Comparison of ENCODE assay signal across 22 cellular contexts in the genomic region with DNA sequence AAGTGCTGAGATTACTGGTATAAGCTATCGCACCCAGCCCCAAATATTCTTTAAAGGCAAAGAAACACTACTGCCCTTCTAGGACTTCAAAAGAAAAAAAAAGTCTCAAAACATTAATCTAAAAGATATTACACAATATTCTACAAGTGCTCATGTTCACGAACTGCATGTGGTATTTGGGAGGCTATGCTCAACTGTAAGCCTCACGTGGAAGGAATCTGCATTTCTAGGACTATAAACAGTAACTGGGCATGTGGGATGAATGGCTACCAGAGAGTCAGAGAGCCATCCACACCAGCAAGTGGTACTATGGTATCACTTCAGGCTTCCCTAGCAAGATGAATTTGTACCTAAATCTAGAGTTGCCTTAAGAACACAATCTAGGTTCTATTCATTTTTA.
"Had no signal": no experiment of that assay in that cellular context is flagged by ENCODE, and none has a peak within 500 bp of the region (broad histone marks: within the 10 kb centered on the region; RNA-seq: fewer than 3 reads in every experiment).

No MANE protein-coding gene starts in this region.

- ATAC-seq: activated T-cell treated with anti-CD3 and anti-CD28 coated beads, Interleukin-2, amount 50 U/mL, for 72 hours; right cardiac atrium had no signal

- H3K4me1 ChIP-seq: SJSA1 had no signal

- DNase-seq: activated CD4-positive, alpha-beta T cell treated with anti-CD3 and anti-CD28 coated beads, Interleukin-2, amount 50 U/mL, for 1 hour; activated CD4-positive, CD25-positive, alpha-beta regulatory T cell; activated T-cell treated with anti-CD3 and anti-CD28 coated beads, Interleukin-2, amount 50 U/mL, for 72 hours; adrenal gland; foreskin fibroblast; glutamatergic neuron; kidney glomerular epithelial cell; mesendoderm; nephron progenitor cell; occipital lobe; right cardiac atrium; stimulated activated CD4-positive, alpha-beta T cell treated with anti-CD3 and anti-CD28 coated beads, Interleukin-4, amount 100 ng/mL, for 4 hours; stimulated activated CD8-positive, alpha-beta memory T cell treated with anti-CD3 and anti-CD28 coated beads, Interleukin-4, amount 100 ng/mL, for 48 hours had no signal

- H3K36me3 Mint-ChIP-seq: type B pancreatic cell had no signal

- H3K9me3 ChIP-seq: adrenal gland, esophagus muscularis mucosa, SJSA1, suprapubic skin had no signal

- H3K27me3 ChIP-seq: adrenal gland, esophagus muscularis mucosa, SJSA1, suprapubic skin had no signal

- H3K4me3 ChIP-seq: adrenal gland, esophagus muscularis mucosa, SJSA1, smooth muscle cell, suprapubic skin had no signal

- H3K36me3 ChIP-seq: SJSA1 had no signal

- H3K4me3 Mint-ChIP-seq: activated T-cell treated with anti-CD3 and anti-CD28 coated beads, Interleukin-2, amount 50 U/mL, for 72 hours; nephron progenitor cell; stimulated activated naive CD8-positive, alpha-beta T cell treated with anti-CD3 and anti-CD28 coated beads, Interleukin-15, Interleukin-2, amounts not matched to agents 100 ng/mL and 50 ng/mL, for 24 hours; T-helper 2 cell treated with Interferon-gamma antibody and Interleukin-4, amounts not matched to agents 5 μg/mL and 100 μg/mL, for 36 hours; type B pancreatic cell had no signal

- H3K27ac ChIP-seq: SJSA1, suprapubic skin had no signal

- FAIRE-seq: colon, endometrium had no signal

- H3K27ac Mint-ChIP-seq: nephron progenitor cell; stimulated activated naive CD8-positive, alpha-beta T cell treated with anti-CD3 and anti-CD28 coated beads, Interleukin-15, Interleukin-2, amounts not matched to agents 100 ng/mL and 50 ng/mL, for 24 hours; T-helper 2 cell treated with Interferon-gamma antibody and Interleukin-4, amounts not matched to agents 5 μg/mL and 100 μg/mL, for 36 hours; type B pancreatic cell had no signal

- H3K27me3 Mint-ChIP-seq: stimulated activated naive CD8-positive, alpha-beta T cell treated with anti-CD3 and anti-CD28 coated beads, Interleukin-15, Interleukin-2, amounts not matched to agents 100 ng/mL and 50 ng/mL, for 24 hours; type B pancreatic cell had no signal

- H3K9me3 Mint-ChIP-seq: activated T-cell treated with anti-CD3 and anti-CD28 coated beads, Interleukin-2, amount 50 U/mL, for 72 hours; nephron progenitor cell; stimulated activated naive CD8-positive, alpha-beta T cell treated with anti-CD3 and anti-CD28 coated beads, Interleukin-15, Interleukin-2, amounts not matched to agents 100 ng/mL and 50 ng/mL, for 24 hours; T-helper 2 cell treated with Interferon-gamma antibody and Interleukin-4, amounts not matched to agents 5 μg/mL and 100 μg/mL, for 36 hours; type B pancreatic cell had no signal
